In genomic region chr10:114172241-114172640, GRCh38 we compare ENCODE assay signal across 9 cellular contexts. TPM values are rescaled to one million over a fixed set of nuclear protein-coding genes. Genes with fewer than 3 reads are reported as not detected.
DNase-seq lines count a peak whose midpoint lies in the region; ATAC-seq and TF ChIP-seq lines count a peak whose summit lies in the region.
"Had no signal": no experiment of that assay in that cellular context is flagged by ENCODE, and none has a peak within 500 bp of the region (broad histone marks: within the 10 kb centered on the region; RNA-seq: fewer than 3 reads in every experiment).

No MANE protein-coding gene starts in this region.

- H3K27me3 ChIP-seq in HUES64 (ENCODE audit: insufficient read depth, low read length) (peaks cover 12% of the 10 kb centered on the region; the same call in 1 of the 2 replicates), WERI-Rb-1 (ENCODE audit: insufficient read depth, low read depth, severe bottlenecking) (no peaks in the 10 kb centered on the region)

- peaks cover 6 to 10% of the 10 kb centered on the region in 2 donors for H3K36me3 Mint-ChIP-seq in naive B cell

- DNase-seq in AG10803 (ENCODE audit: low read depth) (peak; percentile 31), cardiac fibroblast (ENCODE audit: low read depth in 2 of 2) (peak; percentile 27 to 28), naive B cell (no peak), WERI-Rb-1 (no peak), MV-4-11 (lab: John Stamatoyannopoulos, UW) (no peak)
- DNase-seq: NCI-H1105 treated with DMSO at 0.1 percent for 48 hours had no signal

- peaks cover 30 to 35% (median 32%) of the 10 kb centered on the region in 3 donors for H3K4me1 Mint-ChIP-seq in naive B cell

- peaks cover 16% of the 10 kb centered on the region; the same call in 1 of the 2 replicates for H3K9me3 ChIP-seq in HUES64 (ENCODE audit: insufficient read depth, low read depth, low read length)
- no peaks in the 10 kb centered on the region for H3K9me3 ChIP-seq in WERI-Rb-1 (ENCODE audit: severe bottlenecking)

- H3K27ac ChIP-seq in HUES64 (ENCODE audit: low read depth, low read length) = no peak overlapping the region
- no peak overlapping the region for H3K27ac ChIP-seq in WERI-Rb-1

- H3K9ac ChIP-seq in HUES64 (ENCODE audit: low read depth, low read length) = no peak overlapping the region

- H3K27me3 Mint-ChIP-seq in naive B cell = no peaks in the 10 kb centered on the region

- H3K36me3 ChIP-seq in HUES64 (ENCODE audit: insufficient read depth, low read length) (peaks cover 13% of the 10 kb centered on the region; the same call in 1 of the 2 replicates), WERI-Rb-1 (peaks cover 4% of the 10 kb centered on the region; the same call in 1 of the 2 replicates)

- H3K27ac Mint-ChIP-seq in naive B cell = peak overlapping the region in 3 of 6 donors; percentile 32 to 99 (median 94)

- peak overlapping the region; percentile 98 for H3K4me3 ChIP-seq in AG10803 (ENCODE audit: low read length)
- peak overlapping the region; percentile 86; the same call in 1 of the 2 replicates for H3K4me3 ChIP-seq in HUES64 (ENCODE audit: low read length)
- H3K4me3 ChIP-seq in cardiac fibroblast (replicated peaks in 1 of 2; ENCODE audit: low read depth in 2 of 2, low read length in 2 of 2) = peak overlapping the region in 1 of 2 donors; percentile 100
- H3K4me3 ChIP-seq in WERI-Rb-1 (ENCODE audit: low read depth, low read length) = no peak overlapping the region

- ATAC-seq in naive B cell (ENCODE audit: low read depth in 2 of 2) (no peak), HG03135 (IDR thresholded peaks at IDR 0.05; ENCODE audit: unreplicated experiment) (no peak), HG03565 (IDR thresholded peaks at IDR 0.05; ENCODE audit: unreplicated experiment) (no peak)

- WGBS in HUES64 = no CpG with 5 or more reads among the region's 1 CpG

- peaks cover 16% of the 10 kb centered on the region for H3K4me1 ChIP-seq in HUES64 (ENCODE audit: insufficient read depth, low read length)

- H3K9me3 Mint-ChIP-seq in naive B cell = peaks cover 0 to 7% (median 4%) of the 10 kb centered on the region in 7 donors

- peak overlapping the region; percentile 45 to 100 (median 99) for H3K4me3 Mint-ChIP-seq in naive B cell

- TF ChIP-seq CTCF in AG10803 (conservative IDR thresholded peaks at IDR 0.05; ENCODE audit: low read length) (no peak), cardiac fibroblast (IDR thresholded peaks at IDR 0.05; ENCODE audit: low read depth, low read length) (no peak), WERI-Rb-1 (IDR thresholded peaks at IDR 0.05; ENCODE audit: low read depth, low read length) (no peak)

RNA-seq across cellular contexts. Expression of gene CCDC186, which starts 1.8 kb away (rescaled TPM):
- 7.2 TPM for polyA plus RNA-seq in HUES64 (2013, experiment 1 of 2)
- polyA plus RNA-seq in HUES64 (2013, experiment 2 of 2) = 8.4 TPM
- polyA plus RNA-seq in naive B cell (ENCODE audit: low read depth in 6 of 6) = 10 to 100 TPM; 18.1 to 27.5 (median 21.2) TPM

RNA-seq across cellular contexts. Expression of gene TDRD1, which starts 6.9 kb away (rescaled TPM):
- polyA plus RNA-seq in HUES64 (2013, experiment 1 of 2) = not detected
- polyA plus RNA-seq in HUES64 (2013, experiment 2 of 2) = not detected
- polyA plus RNA-seq in naive B cell (ENCODE audit: low read depth in 6 of 6) = under 1 TPM in 1 of 6 donors, not detected in 5; 0.75 TPM

Comparison
In these comparisons a context has a peak if more than half of its experiments do, and no peak if none do; other contexts are left out.
1. DNase-seq: peak in AG10803 (single experiment) and cardiac fibroblast (2 of 2); none in naive B cell (single experiment), WERI-Rb-1 (single experiment) and MV-4-11 (single experiment).